1 cellular context compared by ENCODE assay signal in the genomic region with DNA sequence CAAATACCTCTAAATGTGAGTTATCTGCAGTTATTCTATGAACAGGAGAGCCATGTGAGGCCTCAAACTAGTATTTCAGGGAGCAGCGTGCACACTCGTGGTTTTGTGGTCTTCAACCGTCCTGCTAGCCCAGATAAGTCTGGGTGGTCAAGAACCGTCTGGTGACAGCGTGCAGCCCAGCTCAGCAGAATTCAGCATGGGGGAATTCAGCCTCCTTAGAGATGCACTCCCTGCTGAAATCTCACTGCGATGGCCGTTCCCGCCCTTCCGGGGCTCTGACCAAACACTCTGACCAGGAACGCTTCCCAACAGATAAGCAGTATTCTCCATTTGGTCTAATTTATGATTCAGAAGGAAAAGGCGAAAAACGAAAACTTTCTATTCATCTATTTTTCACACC.
TF ChIP-seq lines count a peak whose summit lies in the region.

No MANE protein-coding gene starts in this region.

TF ChIP-seq in K562, 482 proteins besides CTCF, POLR2A, EP300 and RAD21 (continued from another document and continues in another):
- TF ChIP-seq, protein P1, sequence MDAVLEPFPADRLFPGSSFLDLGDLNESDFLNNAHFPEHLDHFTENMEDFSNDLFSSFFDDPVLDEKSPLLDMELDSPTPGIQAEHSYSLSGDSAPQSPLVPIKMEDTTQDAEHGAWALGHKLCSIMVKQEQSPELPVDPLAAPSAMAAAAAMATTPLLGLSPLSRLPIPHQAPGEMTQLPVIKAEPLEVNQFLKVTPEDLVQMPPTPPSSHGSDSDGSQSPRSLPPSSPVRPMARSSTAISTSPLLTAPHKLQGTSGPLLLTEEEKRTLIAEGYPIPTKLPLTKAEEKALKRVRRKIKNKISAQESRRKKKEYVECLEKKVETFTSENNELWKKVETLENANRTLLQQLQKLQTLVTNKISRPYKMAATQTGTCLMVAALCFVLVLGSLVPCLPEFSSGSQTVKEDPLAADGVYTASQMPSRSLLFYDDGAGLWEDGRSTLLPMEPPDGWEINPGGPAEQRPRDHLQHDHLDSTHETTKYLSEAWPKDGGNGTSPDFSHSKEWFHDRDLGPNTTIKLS (IDR thresholded peaks at IDR 0.05; ENCODE audit: borderline replicate concordance, low read depth): peak; percentile 49; the same call in 1 of the 2 replicates
- TF ChIP-seq HMG20B (CRISPR knock-in tag; IDR thresholded peaks at IDR 0.05) (no peak), ZNF76 (CRISPR knock-in tag; IDR thresholded peaks at IDR 0.05; ENCODE audit: borderline replicate concordance) (no peak), ZNF830 (CRISPR knock-in tag; IDR thresholded peaks at IDR 0.05) (no peak), MTA2 (IDR thresholded peaks at IDR 0.05; ENCODE audit: low read depth) (peak; percentile 51), ESRRA (IDR thresholded peaks at IDR 0.05; ENCODE audit: borderline replicate concordance, low read depth) (peak; percentile 90; the same call in 1 of the 2 replicates), ARID2 (IDR thresholded peaks at IDR 0.05) (no peak), ZNF431 (CRISPR knock-in tag; IDR thresholded peaks at IDR 0.05) (no peak), MCM5 (IDR thresholded peaks at IDR 0.05; ENCODE audit: low read depth) (no peak), CC2D1A (IDR thresholded peaks at IDR 0.05) (peak; percentile 68; the same call in 1 of the 2 replicates), MTA3 (IDR thresholded peaks at IDR 0.05; ENCODE audit: borderline replicate concordance) (peak; percentile 51; the same call in 1 of the 2 replicates), SNRNP70 (optimal IDR thresholded peaks at IDR 0.05; ENCODE audit: low read depth, low read length) (no peak), SREBF2 (CRISPR knock-in tag; IDR thresholded peaks at IDR 0.05) (no peak), ZNF717 (CRISPR knock-in tag; IDR thresholded peaks at IDR 0.05) (no peak), PRMT5 (CRISPR knock-in tag; IDR thresholded peaks at IDR 0.05) (no peak), SMC3 (conservative IDR thresholded peaks at IDR 0.05; ENCODE audit: insufficient read depth, low read depth, low read length) (no peak), ZNF583 (CRISPR knock-in tag; IDR thresholded peaks at IDR 0.05) (no peak), SPI1 (IDR thresholded peaks at IDR 0.05; ENCODE audit: borderline replicate concordance, low read depth, low read length) (no peak), ZNF57 (CRISPR knock-in tag; IDR thresholded peaks at IDR 0.05) (no peak), CCNT2 (IDR thresholded peaks at IDR 0.05; ENCODE audit: borderline replicate concordance, extremely low read depth, insufficient read length, low read depth, low read length) (peak; percentile 78)
- TF ChIP-seq, protein P2, sequence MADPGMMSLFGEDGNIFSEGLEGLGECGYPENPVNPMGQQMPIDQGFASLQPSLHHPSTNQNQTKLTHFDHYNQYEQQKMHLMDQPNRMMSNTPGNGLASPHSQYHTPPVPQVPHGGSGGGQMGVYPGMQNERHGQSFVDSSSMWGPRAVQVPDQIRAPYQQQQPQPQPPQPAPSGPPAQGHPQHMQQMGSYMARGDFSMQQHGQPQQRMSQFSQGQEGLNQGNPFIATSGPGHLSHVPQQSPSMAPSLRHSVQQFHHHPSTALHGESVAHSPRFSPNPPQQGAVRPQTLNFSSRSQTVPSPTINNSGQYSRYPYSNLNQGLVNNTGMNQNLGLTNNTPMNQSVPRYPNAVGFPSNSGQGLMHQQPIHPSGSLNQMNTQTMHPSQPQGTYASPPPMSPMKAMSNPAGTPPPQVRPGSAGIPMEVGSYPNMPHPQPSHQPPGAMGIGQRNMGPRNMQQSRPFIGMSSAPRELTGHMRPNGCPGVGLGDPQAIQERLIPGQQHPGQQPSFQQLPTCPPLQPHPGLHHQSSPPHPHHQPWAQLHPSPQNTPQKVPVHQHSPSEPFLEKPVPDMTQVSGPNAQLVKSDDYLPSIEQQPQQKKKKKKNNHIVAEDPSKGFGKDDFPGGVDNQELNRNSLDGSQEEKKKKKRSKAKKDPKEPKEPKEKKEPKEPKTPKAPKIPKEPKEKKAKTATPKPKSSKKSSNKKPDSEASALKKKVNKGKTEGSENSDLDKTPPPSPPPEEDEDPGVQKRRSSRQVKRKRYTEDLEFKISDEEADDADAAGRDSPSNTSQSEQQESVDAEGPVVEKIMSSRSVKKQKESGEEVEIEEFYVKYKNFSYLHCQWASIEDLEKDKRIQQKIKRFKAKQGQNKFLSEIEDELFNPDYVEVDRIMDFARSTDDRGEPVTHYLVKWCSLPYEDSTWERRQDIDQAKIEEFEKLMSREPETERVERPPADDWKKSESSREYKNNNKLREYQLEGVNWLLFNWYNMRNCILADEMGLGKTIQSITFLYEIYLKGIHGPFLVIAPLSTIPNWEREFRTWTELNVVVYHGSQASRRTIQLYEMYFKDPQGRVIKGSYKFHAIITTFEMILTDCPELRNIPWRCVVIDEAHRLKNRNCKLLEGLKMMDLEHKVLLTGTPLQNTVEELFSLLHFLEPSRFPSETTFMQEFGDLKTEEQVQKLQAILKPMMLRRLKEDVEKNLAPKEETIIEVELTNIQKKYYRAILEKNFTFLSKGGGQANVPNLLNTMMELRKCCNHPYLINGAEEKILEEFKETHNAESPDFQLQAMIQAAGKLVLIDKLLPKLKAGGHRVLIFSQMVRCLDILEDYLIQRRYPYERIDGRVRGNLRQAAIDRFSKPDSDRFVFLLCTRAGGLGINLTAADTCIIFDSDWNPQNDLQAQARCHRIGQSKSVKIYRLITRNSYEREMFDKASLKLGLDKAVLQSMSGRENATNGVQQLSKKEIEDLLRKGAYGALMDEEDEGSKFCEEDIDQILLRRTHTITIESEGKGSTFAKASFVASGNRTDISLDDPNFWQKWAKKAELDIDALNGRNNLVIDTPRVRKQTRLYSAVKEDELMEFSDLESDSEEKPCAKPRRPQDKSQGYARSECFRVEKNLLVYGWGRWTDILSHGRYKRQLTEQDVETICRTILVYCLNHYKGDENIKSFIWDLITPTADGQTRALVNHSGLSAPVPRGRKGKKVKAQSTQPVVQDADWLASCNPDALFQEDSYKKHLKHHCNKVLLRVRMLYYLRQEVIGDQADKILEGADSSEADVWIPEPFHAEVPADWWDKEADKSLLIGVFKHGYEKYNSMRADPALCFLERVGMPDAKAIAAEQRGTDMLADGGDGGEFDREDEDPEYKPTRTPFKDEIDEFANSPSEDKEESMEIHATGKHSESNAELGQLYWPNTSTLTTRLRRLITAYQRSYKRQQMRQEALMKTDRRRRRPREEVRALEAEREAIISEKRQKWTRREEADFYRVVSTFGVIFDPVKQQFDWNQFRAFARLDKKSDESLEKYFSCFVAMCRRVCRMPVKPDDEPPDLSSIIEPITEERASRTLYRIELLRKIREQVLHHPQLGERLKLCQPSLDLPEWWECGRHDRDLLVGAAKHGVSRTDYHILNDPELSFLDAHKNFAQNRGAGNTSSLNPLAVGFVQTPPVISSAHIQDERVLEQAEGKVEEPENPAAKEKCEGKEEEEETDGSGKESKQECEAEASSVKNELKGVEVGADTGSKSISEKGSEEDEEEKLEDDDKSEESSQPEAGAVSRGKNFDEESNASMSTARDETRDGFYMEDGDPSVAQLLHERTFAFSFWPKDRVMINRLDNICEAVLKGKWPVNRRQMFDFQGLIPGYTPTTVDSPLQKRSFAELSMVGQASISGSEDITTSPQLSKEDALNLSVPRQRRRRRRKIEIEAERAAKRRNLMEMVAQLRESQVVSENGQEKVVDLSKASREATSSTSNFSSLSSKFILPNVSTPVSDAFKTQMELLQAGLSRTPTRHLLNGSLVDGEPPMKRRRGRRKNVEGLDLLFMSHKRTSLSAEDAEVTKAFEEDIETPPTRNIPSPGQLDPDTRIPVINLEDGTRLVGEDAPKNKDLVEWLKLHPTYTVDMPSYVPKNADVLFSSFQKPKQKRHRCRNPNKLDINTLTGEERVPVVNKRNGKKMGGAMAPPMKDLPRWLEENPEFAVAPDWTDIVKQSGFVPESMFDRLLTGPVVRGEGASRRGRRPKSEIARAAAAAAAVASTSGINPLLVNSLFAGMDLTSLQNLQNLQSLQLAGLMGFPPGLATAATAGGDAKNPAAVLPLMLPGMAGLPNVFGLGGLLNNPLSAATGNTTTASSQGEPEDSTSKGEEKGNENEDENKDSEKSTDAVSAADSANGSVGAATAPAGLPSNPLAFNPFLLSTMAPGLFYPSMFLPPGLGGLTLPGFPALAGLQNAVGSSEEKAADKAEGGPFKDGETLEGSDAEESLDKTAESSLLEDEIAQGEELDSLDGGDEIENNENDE (IDR thresholded peaks at IDR 0.05; ENCODE audit: low read depth, low read length): no peak
- TF ChIP-seq, protein P3, sequence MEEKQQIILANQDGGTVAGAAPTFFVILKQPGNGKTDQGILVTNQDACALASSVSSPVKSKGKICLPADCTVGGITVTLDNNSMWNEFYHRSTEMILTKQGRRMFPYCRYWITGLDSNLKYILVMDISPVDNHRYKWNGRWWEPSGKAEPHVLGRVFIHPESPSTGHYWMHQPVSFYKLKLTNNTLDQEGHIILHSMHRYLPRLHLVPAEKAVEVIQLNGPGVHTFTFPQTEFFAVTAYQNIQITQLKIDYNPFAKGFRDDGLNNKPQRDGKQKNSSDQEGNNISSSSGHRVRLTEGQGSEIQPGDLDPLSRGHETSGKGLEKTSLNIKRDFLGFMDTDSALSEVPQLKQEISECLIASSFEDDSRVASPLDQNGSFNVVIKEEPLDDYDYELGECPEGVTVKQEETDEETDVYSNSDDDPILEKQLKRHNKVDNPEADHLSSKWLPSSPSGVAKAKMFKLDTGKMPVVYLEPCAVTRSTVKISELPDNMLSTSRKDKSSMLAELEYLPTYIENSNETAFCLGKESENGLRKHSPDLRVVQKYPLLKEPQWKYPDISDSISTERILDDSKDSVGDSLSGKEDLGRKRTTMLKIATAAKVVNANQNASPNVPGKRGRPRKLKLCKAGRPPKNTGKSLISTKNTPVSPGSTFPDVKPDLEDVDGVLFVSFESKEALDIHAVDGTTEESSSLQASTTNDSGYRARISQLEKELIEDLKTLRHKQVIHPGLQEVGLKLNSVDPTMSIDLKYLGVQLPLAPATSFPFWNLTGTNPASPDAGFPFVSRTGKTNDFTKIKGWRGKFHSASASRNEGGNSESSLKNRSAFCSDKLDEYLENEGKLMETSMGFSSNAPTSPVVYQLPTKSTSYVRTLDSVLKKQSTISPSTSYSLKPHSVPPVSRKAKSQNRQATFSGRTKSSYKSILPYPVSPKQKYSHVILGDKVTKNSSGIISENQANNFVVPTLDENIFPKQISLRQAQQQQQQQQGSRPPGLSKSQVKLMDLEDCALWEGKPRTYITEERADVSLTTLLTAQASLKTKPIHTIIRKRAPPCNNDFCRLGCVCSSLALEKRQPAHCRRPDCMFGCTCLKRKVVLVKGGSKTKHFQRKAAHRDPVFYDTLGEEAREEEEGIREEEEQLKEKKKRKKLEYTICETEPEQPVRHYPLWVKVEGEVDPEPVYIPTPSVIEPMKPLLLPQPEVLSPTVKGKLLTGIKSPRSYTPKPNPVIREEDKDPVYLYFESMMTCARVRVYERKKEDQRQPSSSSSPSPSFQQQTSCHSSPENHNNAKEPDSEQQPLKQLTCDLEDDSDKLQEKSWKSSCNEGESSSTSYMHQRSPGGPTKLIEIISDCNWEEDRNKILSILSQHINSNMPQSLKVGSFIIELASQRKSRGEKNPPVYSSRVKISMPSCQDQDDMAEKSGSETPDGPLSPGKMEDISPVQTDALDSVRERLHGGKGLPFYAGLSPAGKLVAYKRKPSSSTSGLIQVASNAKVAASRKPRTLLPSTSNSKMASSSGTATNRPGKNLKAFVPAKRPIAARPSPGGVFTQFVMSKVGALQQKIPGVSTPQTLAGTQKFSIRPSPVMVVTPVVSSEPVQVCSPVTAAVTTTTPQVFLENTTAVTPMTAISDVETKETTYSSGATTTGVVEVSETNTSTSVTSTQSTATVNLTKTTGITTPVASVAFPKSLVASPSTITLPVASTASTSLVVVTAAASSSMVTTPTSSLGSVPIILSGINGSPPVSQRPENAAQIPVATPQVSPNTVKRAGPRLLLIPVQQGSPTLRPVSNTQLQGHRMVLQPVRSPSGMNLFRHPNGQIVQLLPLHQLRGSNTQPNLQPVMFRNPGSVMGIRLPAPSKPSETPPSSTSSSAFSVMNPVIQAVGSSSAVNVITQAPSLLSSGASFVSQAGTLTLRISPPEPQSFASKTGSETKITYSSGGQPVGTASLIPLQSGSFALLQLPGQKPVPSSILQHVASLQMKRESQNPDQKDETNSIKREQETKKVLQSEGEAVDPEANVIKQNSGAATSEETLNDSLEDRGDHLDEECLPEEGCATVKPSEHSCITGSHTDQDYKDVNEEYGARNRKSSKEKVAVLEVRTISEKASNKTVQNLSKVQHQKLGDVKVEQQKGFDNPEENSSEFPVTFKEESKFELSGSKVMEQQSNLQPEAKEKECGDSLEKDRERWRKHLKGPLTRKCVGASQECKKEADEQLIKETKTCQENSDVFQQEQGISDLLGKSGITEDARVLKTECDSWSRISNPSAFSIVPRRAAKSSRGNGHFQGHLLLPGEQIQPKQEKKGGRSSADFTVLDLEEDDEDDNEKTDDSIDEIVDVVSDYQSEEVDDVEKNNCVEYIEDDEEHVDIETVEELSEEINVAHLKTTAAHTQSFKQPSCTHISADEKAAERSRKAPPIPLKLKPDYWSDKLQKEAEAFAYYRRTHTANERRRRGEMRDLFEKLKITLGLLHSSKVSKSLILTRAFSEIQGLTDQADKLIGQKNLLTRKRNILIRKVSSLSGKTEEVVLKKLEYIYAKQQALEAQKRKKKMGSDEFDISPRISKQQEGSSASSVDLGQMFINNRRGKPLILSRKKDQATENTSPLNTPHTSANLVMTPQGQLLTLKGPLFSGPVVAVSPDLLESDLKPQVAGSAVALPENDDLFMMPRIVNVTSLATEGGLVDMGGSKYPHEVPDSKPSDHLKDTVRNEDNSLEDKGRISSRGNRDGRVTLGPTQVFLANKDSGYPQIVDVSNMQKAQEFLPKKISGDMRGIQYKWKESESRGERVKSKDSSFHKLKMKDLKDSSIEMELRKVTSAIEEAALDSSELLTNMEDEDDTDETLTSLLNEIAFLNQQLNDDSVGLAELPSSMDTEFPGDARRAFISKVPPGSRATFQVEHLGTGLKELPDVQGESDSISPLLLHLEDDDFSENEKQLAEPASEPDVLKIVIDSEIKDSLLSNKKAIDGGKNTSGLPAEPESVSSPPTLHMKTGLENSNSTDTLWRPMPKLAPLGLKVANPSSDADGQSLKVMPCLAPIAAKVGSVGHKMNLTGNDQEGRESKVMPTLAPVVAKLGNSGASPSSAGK (IDR thresholded peaks at IDR 0.05): peak; percentile 98
- TF ChIP-seq, protein P4, sequence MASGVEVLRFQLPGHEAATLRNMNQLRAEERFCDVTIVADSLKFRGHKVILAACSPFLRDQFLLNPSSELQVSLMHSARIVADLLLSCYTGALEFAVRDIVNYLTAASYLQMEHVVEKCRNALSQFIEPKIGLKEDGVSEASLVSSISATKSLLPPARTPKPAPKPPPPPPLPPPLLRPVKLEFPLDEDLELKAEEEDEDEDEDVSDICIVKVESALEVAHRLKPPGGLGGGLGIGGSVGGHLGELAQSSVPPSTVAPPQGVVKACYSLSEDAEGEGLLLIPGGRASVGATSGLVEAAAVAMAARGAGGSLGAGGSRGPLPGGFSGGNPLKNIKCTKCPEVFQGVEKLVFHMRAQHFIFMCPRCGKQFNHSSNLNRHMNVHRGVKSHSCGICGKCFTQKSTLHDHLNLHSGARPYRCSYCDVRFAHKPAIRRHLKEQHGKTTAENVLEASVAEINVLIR (CRISPR knock-in tag; IDR thresholded peaks at IDR 0.05): no peak
- TF ChIP-seq, protein P5, sequence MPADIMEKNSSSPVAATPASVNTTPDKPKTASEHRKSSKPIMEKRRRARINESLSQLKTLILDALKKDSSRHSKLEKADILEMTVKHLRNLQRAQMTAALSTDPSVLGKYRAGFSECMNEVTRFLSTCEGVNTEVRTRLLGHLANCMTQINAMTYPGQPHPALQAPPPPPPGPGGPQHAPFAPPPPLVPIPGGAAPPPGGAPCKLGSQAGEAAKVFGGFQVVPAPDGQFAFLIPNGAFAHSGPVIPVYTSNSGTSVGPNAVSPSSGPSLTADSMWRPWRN (IDR thresholded peaks at IDR 0.05; ENCODE audit: low read depth): peak; percentile 84
- TF ChIP-seq, protein P6, sequence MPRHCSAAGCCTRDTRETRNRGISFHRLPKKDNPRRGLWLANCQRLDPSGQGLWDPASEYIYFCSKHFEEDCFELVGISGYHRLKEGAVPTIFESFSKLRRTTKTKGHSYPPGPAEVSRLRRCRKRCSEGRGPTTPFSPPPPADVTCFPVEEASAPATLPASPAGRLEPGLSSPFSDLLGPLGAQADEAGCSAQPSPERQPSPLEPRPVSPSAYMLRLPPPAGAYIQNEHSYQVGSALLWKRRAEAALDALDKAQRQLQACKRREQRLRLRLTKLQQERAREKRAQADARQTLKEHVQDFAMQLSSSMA (CRISPR knock-in tag; IDR thresholded peaks at IDR 0.05): no peak
